In the genomic region with DNA sequence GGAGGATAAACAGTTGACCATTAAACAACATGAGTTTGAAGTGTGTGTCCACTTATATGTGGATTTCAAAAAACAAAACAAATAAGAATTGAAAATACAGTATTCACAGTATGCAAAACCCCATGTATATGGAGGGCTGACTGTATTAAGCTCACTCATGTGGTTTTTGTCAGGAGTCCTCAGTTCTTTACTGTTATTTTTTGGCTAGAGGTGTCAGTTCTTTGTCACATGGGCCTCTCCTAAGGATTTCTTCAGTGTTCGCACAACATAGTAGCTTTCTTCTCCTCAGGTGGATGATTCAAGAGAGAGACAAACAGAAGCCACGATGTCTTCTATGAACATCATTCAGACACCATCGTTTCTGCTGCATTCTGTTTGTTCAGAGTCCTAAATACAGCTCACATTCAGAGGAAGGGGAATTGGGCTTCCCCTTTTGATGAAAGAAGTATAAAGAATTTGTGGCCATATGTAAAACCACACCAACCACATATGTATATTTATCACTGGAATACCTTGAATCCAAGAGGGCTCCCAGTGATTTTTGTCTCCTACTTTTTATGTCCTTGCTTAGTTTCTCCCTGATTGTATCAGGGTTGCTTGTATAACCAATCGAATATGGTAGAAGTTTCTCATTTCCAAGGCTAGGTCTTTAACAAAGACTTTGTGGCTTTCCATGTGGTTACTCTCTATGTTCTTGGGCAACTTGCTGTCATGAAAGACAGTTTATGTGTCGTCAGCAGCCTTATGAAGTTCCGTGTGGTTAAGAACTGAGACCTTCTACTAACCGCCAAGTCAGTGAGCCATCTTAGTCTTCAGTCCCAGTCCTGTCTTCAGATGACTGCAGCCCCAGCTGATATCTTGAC, we compare ENCODE assay signal across 8 cellular contexts. TPM values are rescaled to one million over a fixed set of nuclear protein-coding genes. Genes with fewer than 3 reads are reported as not detected.
A peak's percentile ranks its signal among the peaks of the same experiment; 100 is the strongest.
DNase-seq lines count a peak whose midpoint lies in the region; ATAC-seq, FAIRE-seq and TF ChIP-seq lines count a peak whose summit lies in the region.

No MANE protein-coding gene starts in this region.

- TF ChIP-seq POLR2A in upper lobe of left lung (IDR thresholded peaks at IDR 0.05) (no peak), breast epithelium (IDR thresholded peaks at IDR 0.05) (no peak)

- TF ChIP-seq CTCF in choroid plexus epithelial cell (conservative IDR thresholded peaks at IDR 0.05; ENCODE audit: low read depth, low read length) = no peak
- TF ChIP-seq CTCF in upper lobe of left lung (IDR thresholded peaks at IDR 0.05) = no peak
- TF ChIP-seq CTCF in breast epithelium (IDR thresholded peaks at IDR 0.05) = no peak
- TF ChIP-seq CTCF in kidney (IDR thresholded peaks at IDR 0.05; ENCODE audit: borderline replicate concordance, extremely low read depth, insufficient read depth) = no peak

- CTCF ChIA-PET in T-cell (lab: Charles Lee) = interaction anchor here in 1 of 2 donors (0.7 to 1.0 kb wide), 2 partner anchors 9 to 592 kb away, joined by 3 to 4 read pairs; no protein-coding TSS in a partner anchor

- H3K4me1 Mint-ChIP-seq in T-cell = peaks cover 34 to 51% (median 48%) of the 10 kb centered on the region in 3 donors

- peak overlapping the region; percentile 15 to 63 (median 31) for H3K4me3 Mint-ChIP-seq in T-cell

- no peak overlapping the region for H3K9ac ChIP-seq in kidney (ENCODE audit: low read length in 2 of 2)

- H3K27me3 Mint-ChIP-seq in T-cell = no peaks in the 10 kb centered on the region

- no peak for TF ChIP-seq EP300 in upper lobe of left lung (IDR thresholded peaks at IDR 0.05)

- H3K9me3 Mint-ChIP-seq in T-cell = no peaks in the 10 kb centered on the region

- H3K36me3 ChIP-seq in upper lobe of left lung (no peaks in the 10 kb centered on the region), breast epithelium (no peaks in the 10 kb centered on the region), kidney (ENCODE audit: control insufficient read depth in 1 of 2, insufficient read depth in 2 of 2, low read length in 2 of 2) (no peaks in the 10 kb centered on the region)

- H3K27ac ChIP-seq in upper lobe of left lung = no peak overlapping the region
- H3K27ac ChIP-seq in breast epithelium = no peak overlapping the region
- H3K27ac ChIP-seq in kidney (ENCODE audit: low read depth in 2 of 2, low read length in 2 of 2) = no peak overlapping the region

- DNase-seq in T-cell = peak in 33 of 34 experiments; percentile 8 to 77 (median 52)
- peak; percentile 62 for DNase-seq in choroid plexus epithelial cell (ENCODE audit: low read depth)
- peak in 1 of 2 donors; percentile 31 for DNase-seq in upper lobe of left lung
- no peak for DNase-seq in breast epithelium (ENCODE audit: low spot score in 2 of 2)
- DNase-seq in kidney = no peak
- no peak for DNase-seq in DMS79 treated with DMSO at 0.1 percent for 48 hours (lab: John Stamatoyannopoulos, UW)

- ATAC-seq in GM19035 (IDR thresholded peaks at IDR 0.05; ENCODE audit: unreplicated experiment) (peak; percentile 98), HG03060 (IDR thresholded peaks at IDR 0.05; ENCODE audit: low read depth, unreplicated experiment) (peak; percentile 93), T-cell (replicated peaks in 1 of 4) (peak; percentile 93 to 98 (median 96)), upper lobe of left lung (ENCODE audit: low FRiP score in 2 of 2) (peak; percentile 53 to 55)

- H3K4me1 ChIP-seq in upper lobe of left lung (no peaks in the 10 kb centered on the region), breast epithelium (no peaks in the 10 kb centered on the region), kidney (ENCODE audit: control insufficient read depth in 1 of 2, insufficient read depth in 1 of 2, low read depth in 1 of 2, low read length in 2 of 2) (no peaks in the 10 kb centered on the region)

- POLR2A ChIA-PET in T-cell (lab: Charles Lee) = interaction anchor here (0.5 to 0.7 kb wide), 4 partner anchors 15 to 1008 kb away, joined by 3 to 4 read pairs (median 4); a partner anchor contains a TSS

- intact Hi-C loops in breast epithelium (cut with DNase I; ENCODE audit: low total_unique reads) (no loop called here), kidney (cut with DNase I) (no loop called here)

- peaks cover 4% of the 10 kb centered on the region for H3K36me3 Mint-ChIP-seq in T-cell

- H3K27ac Mint-ChIP-seq in T-cell = peak overlapping the region; percentile 30 to 53

- 66 to 68% methylated on average over 6 to 7 of the region's 7 CpGs for WGBS in upper lobe of left lung, 2 donors

- no peak overlapping the region for H3K4me3 ChIP-seq in choroid plexus epithelial cell (ENCODE audit: low read depth, low read length)
- no peak overlapping the region for H3K4me3 ChIP-seq in upper lobe of left lung
- H3K4me3 ChIP-seq in breast epithelium = no peak overlapping the region
- H3K4me3 ChIP-seq in kidney (ENCODE audit: low read length in 2 of 2) = no peak overlapping the region

- no peak for FAIRE-seq in kidney (lab: Jason Lieb, UNC)

- H3K9me3 ChIP-seq in upper lobe of left lung = no peaks in the 10 kb centered on the region
- H3K9me3 ChIP-seq in breast epithelium = no peaks in the 10 kb centered on the region
- H3K9me3 ChIP-seq in kidney (ENCODE audit: control insufficient read depth in 1 of 2, low read length in 2 of 2) = no peaks in the 10 kb centered on the region

- H3K27me3 ChIP-seq in upper lobe of left lung (no peaks in the 10 kb centered on the region), breast epithelium (no peaks in the 10 kb centered on the region)

RNA-seq across cellular contexts. Expression of a gene that starts 18.9 kb away (rescaled TPM):
- 10 to 100 TPM; 14.7 to 24.8 (median 19.2) TPM for total RNA-seq in T-cell
- total RNA-seq in upper lobe of left lung = 10 to 100 TPM; 15.3 to 66.0 (median 19.9) TPM
- 10 to 100 TPM; 30.6 to 70.4 (median 50.8) TPM for total RNA-seq in breast epithelium
- total RNA-seq in kidney = 29.6 TPM
- 41.6 TPM for polyA plus RNA-seq in kidney (ENCODE audit: insufficient read depth, low read depth, low replicate concordance)

RNA-seq across cellular contexts. Expression of a gene that starts 29.3 kb away (rescaled TPM):
- total RNA-seq in T-cell = under 1 TPM in 3 of 5 donors, not detected in 2; 0.12 to 0.22 (median 0.13) TPM
- 1 to 10 TPM in 5 of 6 donors, under 1 TPM in 1; 0.55 to 8.3 (median 1.8) TPM for total RNA-seq in upper lobe of left lung
- total RNA-seq in breast epithelium = 10 to 100 TPM in 1 of 3 donors, 1 to 10 TPM in 2; 2.6 to 16.7 (median 5.2) TPM
- 2.8 TPM for total RNA-seq in kidney
- 0.75 TPM for polyA plus RNA-seq in kidney (ENCODE audit: insufficient read depth, low read depth, low replicate concordance)

Comparison
In these comparisons a context has a peak if more than half of its experiments do, and no peak if none do; other contexts are left out.
1. DNase-seq: peak in T-cell (33 of 34) and choroid plexus epithelial cell (single experiment); none in breast epithelium (0 of 2), kidney (single experiment) and DMS79 treated with DMSO at 0.1 percent for 48 hours (single experiment).
2. Peak in every context shown above with its lines, with median percentiles within 50 percentile points of each other: ATAC-seq.